In the genomic region with DNA sequence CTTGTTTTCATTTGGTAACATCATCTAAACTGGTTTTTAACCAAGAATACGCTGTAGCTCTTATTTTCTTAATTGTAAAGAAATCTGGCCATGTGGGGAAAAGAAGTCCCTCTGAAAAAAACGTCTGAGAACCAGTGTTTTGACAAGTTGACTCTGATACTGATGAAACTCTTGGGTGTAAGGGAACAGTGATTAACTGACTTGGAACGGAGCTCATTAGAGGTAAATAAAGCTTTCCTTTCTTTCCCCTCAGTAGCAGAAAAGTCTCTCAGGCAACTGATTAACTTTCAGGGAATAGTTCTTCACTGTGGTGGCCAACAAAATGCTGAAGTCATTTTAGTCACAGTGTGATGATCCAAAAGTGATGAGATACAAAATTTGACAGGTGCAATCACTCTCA, we compare ENCODE assay signal across 30 cellular contexts.
"Had no signal": no experiment of that assay in that cellular context is flagged by ENCODE, and none has a peak within 500 bp of the region (broad histone marks: within the 10 kb centered on the region; RNA-seq: fewer than 3 reads in every experiment).

No MANE protein-coding gene starts in this region.

- H2AFZ ChIP-seq: parathyroid adenoma had no signal

- H3K36me3 Mint-ChIP-seq: natural killer cell treated with Interleukin-12 subunit alpha and Interleukin-12 subunit beta and Interleukin-15 and Interleukin-18, amount 100 ng/mL, for 72 hours had no signal

- H3K4me3 ChIP-seq: left lung, lower lobe of right lung, spleen, suprapubic skin, thoracic aorta, tibial artery, upper lobe of right lung had no signal

- H3K27ac Mint-ChIP-seq: immature natural killer cell; naive B cell; natural killer cell treated with Interleukin-12 subunit alpha and Interleukin-12 subunit beta and Interleukin-15 and Interleukin-18, amount 100 ng/mL, for 72 hours; stimulated activated effector memory CD8-positive, alpha-beta T cell treated with anti-CD3 and anti-CD28 coated beads, Interleukin-12 subunit alpha, Interleukin-12 subunit beta, amount 100 ng/mL, for 72 hours; stimulated activated naive CD8-positive, alpha-beta T cell treated with anti-CD3 and anti-CD28 coated beads, Interleukin-15, Interleukin-2, amounts not matched to agents 100 ng/mL and 50 ng/mL, for 24 hours had no signal

- H3K36me3 ChIP-seq: upper lobe of right lung had no signal

- H3K27ac ChIP-seq: left lung, lower lobe of right lung, neutrophil, parathyroid adenoma, spleen, suprapubic skin, thoracic aorta, tibial artery, upper lobe of right lung had no signal

- H3K4me3 Mint-ChIP-seq: immature natural killer cell; naive B cell; natural killer cell treated with Interleukin-12 subunit alpha and Interleukin-12 subunit beta and Interleukin-15 and Interleukin-18, amount 100 ng/mL, for 72 hours; neural crest cell; stimulated activated effector memory CD8-positive, alpha-beta T cell treated with anti-CD3 and anti-CD28 coated beads, Interleukin-12 subunit alpha, Interleukin-12 subunit beta, amount 100 ng/mL, for 72 hours; stimulated activated naive CD8-positive, alpha-beta T cell treated with anti-CD3 and anti-CD28 coated beads, Interleukin-15, Interleukin-2, amounts not matched to agents 100 ng/mL and 50 ng/mL, for 24 hours had no signal

- DNase-seq: head of caudate nucleus; hippocampal formation; immature natural killer cell; kidney; left cardiac atrium; left lung; lower lobe of right lung; mammary epithelial cell; mesenchymal stem cell; naive B cell; occipital lobe; retina; right cardiac atrium; small intestine; spleen; stimulated activated CD4-positive, alpha-beta T cell treated with anti-CD3 and anti-CD28 coated beads, Interleukin-4, amount 100 ng/mL, for 24 hours; stimulated activated naive CD4-positive, alpha-beta T cell; tibial artery; trophoblast cell; upper lobe of right lung had no signal

- H3K9me3 ChIP-seq: left lung, lower lobe of right lung, neutrophil, suprapubic skin, thoracic aorta, tibial artery, upper lobe of right lung had no signal

- FAIRE-seq: kidney, small intestine, urothelium cell line had no signal

- H3K4me1 Mint-ChIP-seq: immature natural killer cell; naive B cell; neural crest cell; stimulated activated effector memory CD8-positive, alpha-beta T cell treated with anti-CD3 and anti-CD28 coated beads, Interleukin-12 subunit alpha, Interleukin-12 subunit beta, amount 100 ng/mL, for 72 hours had no signal

- H3K9me3 Mint-ChIP-seq: immature natural killer cell; natural killer cell treated with Interleukin-12 subunit alpha and Interleukin-12 subunit beta and Interleukin-15 and Interleukin-18, amount 100 ng/mL, for 72 hours; neural crest cell; stimulated activated effector memory CD8-positive, alpha-beta T cell treated with anti-CD3 and anti-CD28 coated beads, Interleukin-12 subunit alpha, Interleukin-12 subunit beta, amount 100 ng/mL, for 72 hours; stimulated activated naive CD8-positive, alpha-beta T cell treated with anti-CD3 and anti-CD28 coated beads, Interleukin-15, Interleukin-2, amounts not matched to agents 100 ng/mL and 50 ng/mL, for 24 hours had no signal

- H3K27me3 Mint-ChIP-seq: naive B cell; natural killer cell treated with Interleukin-12 subunit alpha and Interleukin-12 subunit beta and Interleukin-15 and Interleukin-18, amount 100 ng/mL, for 72 hours; stimulated activated naive CD8-positive, alpha-beta T cell treated with anti-CD3 and anti-CD28 coated beads, Interleukin-15, Interleukin-2, amounts not matched to agents 100 ng/mL and 50 ng/mL, for 24 hours had no signal

- H3K79me2 ChIP-seq: parathyroid adenoma had no signal

- ATAC-seq: left cardiac atrium; left lung; lower lobe of right lung; natural killer cell treated with Interleukin-12 subunit alpha and Interleukin-12 subunit beta and Interleukin-15 and Interleukin-18, amount 100 ng/mL, for 72 hours; right cardiac atrium; sciatic nerve; stimulated activated effector memory CD8-positive, alpha-beta T cell treated with anti-CD3 and anti-CD28 coated beads, Interleukin-12 subunit alpha, Interleukin-12 subunit beta, amount 100 ng/mL, for 72 hours; upper lobe of right lung had no signal

- H3K27me3 ChIP-seq: left lung, neutrophil, spleen, suprapubic skin, tibial artery, upper lobe of right lung had no signal

- H3K9ac ChIP-seq: parathyroid adenoma had no signal

- H3K4me1 ChIP-seq: left lung, lower lobe of right lung, parathyroid adenoma, spleen, suprapubic skin, tibial artery, upper lobe of right lung had no signal
